In the genomic region with DNA sequence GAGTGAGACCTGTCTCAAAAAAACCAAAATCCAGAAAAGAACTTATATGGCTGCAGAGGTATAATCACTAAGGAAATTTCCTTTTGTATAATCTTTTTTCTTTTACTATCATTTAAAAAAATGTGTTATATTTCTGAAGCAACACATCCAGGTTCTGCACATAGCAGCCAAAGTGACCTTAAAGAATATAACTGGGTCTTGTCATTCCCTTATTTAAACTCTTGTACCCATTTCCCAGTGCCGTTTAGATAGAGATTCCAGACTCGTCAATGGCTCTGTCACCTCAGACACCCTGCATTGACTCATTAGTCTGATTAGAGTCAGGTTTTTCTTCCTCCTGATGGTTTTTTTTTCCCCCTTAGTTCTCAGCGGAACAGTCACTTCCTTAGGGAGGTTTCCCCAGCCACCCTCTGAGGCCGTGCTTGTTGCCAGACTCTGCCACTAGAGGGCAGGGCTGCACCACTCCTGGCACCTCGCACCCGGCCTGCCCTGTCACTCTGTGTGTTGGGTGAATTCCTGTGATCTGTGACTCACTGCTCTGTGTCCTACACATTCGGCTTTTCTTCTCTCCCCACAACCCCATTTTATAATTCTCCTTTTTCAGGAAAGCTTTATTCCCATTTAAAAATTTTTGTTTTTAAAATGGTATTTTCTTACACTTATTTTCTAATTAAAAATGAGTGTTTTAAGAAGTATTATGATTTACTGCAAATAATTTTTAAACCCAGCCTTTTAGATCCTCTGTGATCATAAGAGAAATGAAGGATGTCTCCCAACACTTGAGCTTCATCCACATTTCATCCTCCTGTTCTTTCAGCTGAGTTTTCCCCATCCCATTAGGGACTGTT, we compare ENCODE assay signal across 1 cellular context.
TF ChIP-seq lines count a peak whose summit lies in the region.

No MANE protein-coding gene starts in this region.

TF ChIP-seq in IMR-90, 13 proteins besides CTCF, POLR2A, EP300 and RAD21 (continued from another document):
- TF ChIP-seq FOS (IDR thresholded peaks at IDR 0.05; ENCODE audit: low read depth, low read length): peak; percentile 81
- TF ChIP-seq BHLHE40 (IDR thresholded peaks at IDR 0.05; ENCODE audit: low read depth, low read length): peak; percentile 50
